Comparison of ENCODE assay signal across 1 cellular context in genomic region chr11:17230867-17231851, GRCh38.
A peak's percentile ranks its signal among the peaks of the same experiment; 100 is the strongest.
TF ChIP-seq lines count a peak whose summit lies in the region.

No MANE protein-coding gene starts in this region.

TF ChIP-seq in GM12878, 131 proteins besides CTCF, POLR2A, EP300 and RAD21 (continued from another document and continues in another):
- no peak for TF ChIP-seq E4F1 (IDR thresholded peaks at IDR 0.05; ENCODE audit: borderline replicate concordance, partially characterized antibody)
- no peak for TF ChIP-seq ASH2L (IDR thresholded peaks at IDR 0.05; ENCODE audit: borderline replicate concordance, low read depth)
- peak; percentile 70; the same call in 2 of the 3 replicates for TF ChIP-seq POU2F2 (IDR thresholded peaks at IDR 0.05; ENCODE audit: borderline replicate concordance, low read depth, low read length)
- peak; percentile 41; the same call in 1 of the 2 replicates for TF ChIP-seq CBFB (IDR thresholded peaks at IDR 0.05; ENCODE audit: low read depth)
- TF ChIP-seq HDAC6 (IDR thresholded peaks at IDR 0.05; ENCODE audit: unreplicated experiment), result no peak
- TF ChIP-seq RELA (IDR thresholded peaks at IDR 0.05; ENCODE audit: borderline replicate concordance, partially characterized antibody), result no peak
- TF ChIP-seq SIN3A (IDR thresholded peaks at IDR 0.05; ENCODE audit: low read depth, low read length), result no peak
- peak; percentile 10; the same call in 1 of the 2 replicates for TF ChIP-seq RAD51 (IDR thresholded peaks at IDR 0.05)
- no peak for TF ChIP-seq ZBTB11 (CRISPR knock-in tag; IDR thresholded peaks at IDR 0.05)
- TF ChIP-seq PAX5 (IDR thresholded peaks at IDR 0.05; ENCODE audit: borderline replicate concordance, low read depth, low read length), result peak; percentile 78
- peak; percentile 98 for TF ChIP-seq RUNX3 (IDR thresholded peaks at IDR 0.05; ENCODE audit: low read length)
- peak; percentile 88 for TF ChIP-seq BCL3 (IDR thresholded peaks at IDR 0.05; ENCODE audit: borderline replicate concordance, insufficient read depth, low read depth, low read length, poor library complexity, severe bottlenecking)
- 0 out of 2 replicates have a peak, but pooled peaks have one; percentile 50 for TF ChIP-seq ZNF24 (IDR thresholded peaks at IDR 0.05)
- TF ChIP-seq PRDM15 (CRISPR knock-in tag; IDR thresholded peaks at IDR 0.05), result no peak
- no peak for TF ChIP-seq YBX1 (IDR thresholded peaks at IDR 0.05)
- TF ChIP-seq CUX1 (IDR thresholded peaks at IDR 0.05; ENCODE audit: insufficient replicate concordance, low read depth, low read length), result no peak
- TF ChIP-seq ZBTB4 (CRISPR knock-in tag; IDR thresholded peaks at IDR 0.05), result no peak
- TF ChIP-seq CEBPZ (IDR thresholded peaks at IDR 0.05; ENCODE audit: low read depth, low read length), result no peak
- no peak for TF ChIP-seq POLR2AphosphoS5 (IDR thresholded peaks at IDR 0.05; ENCODE audit: low read length)
- no peak for TF ChIP-seq SMAD5 (IDR thresholded peaks at IDR 0.05; ENCODE audit: low read depth)
- peak; percentile 89 for TF ChIP-seq JUNB (IDR thresholded peaks at IDR 0.05)
- TF ChIP-seq FOS (IDR thresholded peaks at IDR 0.05; ENCODE audit: borderline replicate concordance, extremely low read depth, insufficient read length), result no peak
- peak; percentile 96 for TF ChIP-seq SKIL (IDR thresholded peaks at IDR 0.05; ENCODE audit: low read depth, poor library complexity, severe bottlenecking)
